ENCODE assay signal across 8 cellular contexts in the genomic region with DNA sequence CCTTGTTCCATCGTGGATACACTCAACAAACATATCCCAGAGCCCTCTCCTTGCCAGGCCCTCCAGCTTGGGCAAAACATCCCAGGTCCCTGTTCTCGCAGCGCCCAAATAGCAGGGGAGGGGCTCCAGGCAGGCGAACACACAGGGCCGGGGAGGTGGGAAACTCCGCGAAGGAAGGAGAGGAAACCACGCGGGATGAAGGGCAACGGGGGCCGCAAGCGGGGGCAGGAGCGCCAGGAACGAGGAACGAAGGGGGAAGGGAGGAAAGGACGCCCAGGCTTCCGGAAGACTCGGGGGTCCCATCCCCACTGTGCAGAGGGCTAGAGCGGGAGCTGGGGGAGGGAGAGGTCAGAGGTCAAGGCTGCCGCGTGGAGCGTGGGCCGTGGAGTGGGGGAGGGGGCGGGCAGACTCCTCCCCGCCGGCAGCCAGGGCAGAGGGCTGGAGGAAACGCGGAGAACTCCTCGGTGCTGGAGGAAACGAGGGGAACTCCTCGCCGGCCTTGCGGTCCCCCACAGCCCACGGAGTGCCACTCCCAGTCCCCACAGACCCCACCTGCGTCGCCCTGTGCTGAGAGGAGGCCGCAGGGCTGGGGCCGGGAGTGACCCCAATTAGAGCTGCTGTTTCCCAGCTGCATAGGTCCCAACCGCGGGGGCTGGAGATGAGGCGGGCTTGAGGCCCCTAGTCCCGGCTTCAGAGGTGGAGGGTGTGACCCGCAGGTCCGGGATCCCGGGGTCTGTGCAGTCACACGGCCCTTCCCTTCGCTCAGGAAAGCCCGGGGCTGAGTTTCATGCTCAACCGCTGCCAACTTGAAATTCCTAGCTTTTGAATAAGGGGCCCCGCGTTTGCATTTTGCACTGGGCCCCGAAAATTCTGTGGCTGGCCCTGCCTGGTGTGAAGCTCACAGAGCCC. TPM values are rescaled to one million over a fixed set of nuclear protein-coding genes. Genes with fewer than 3 reads are reported as not detected.
A peak's percentile ranks its signal among the peaks of the same experiment; 100 is the strongest.
DNase-seq lines count a peak whose midpoint lies in the region; TF ChIP-seq lines count a peak whose summit lies in the region.

No MANE protein-coding gene starts in this region.

- peaks cover 37% of the 10 kb centered on the region for H3K4me1 Mint-ChIP-seq in osteocyte (ENCODE audit: unreplicated experiment)

- no peaks in the 10 kb centered on the region for H3K27me3 Mint-ChIP-seq in osteocyte (ENCODE audit: unreplicated experiment)

- peaks cover 42% of the 10 kb centered on the region for H3F3A ChIP-seq in MM.1S (ENCODE audit: insufficient read depth, low read length)

- DNase-seq in CMK (ENCODE audit: low read depth) (peak; percentile 86), MM.1S (no peak), iPS DF 6.9 (ENCODE audit: low read depth, low spot score) (no peak), osteocyte (ENCODE audit: extremely low spot score, unreplicated experiment) (no peak), OCI-M1 (lab: John Stamatoyannopoulos, UW) (no peak), HCEC 1CT (no peak)
- DNase-seq in activated T-helper 9 cell treated with anti-CD3 and anti-CD28 coated beads, Interleukin-2, amount 50 U/mL, for 16 hours (ENCODE audit: low read depth): peak; percentile 52
- DNase-seq in stimulated activated CD4-positive, alpha-beta T cell treated with anti-CD3 and anti-CD28 coated beads, Interleukin-4, amount 100 ng/mL, for 1 hour: peak; percentile 72

- H3K9me3 ChIP-seq in MM.1S (replicated peaks; ENCODE audit: insufficient read depth, low read length): no peaks in the 10 kb centered on the region
- H3K9me3 ChIP-seq in iPS DF 6.9 (ENCODE audit: control insufficient read depth, insufficient read depth, low read length): no peaks in the 10 kb centered on the region

- H3K36me3 ChIP-seq in MM.1S (replicated peaks; ENCODE audit: insufficient read depth, low read length) (peaks cover 8% of the 10 kb centered on the region; the same call in 1 of the 2 replicates), iPS DF 6.9 (ENCODE audit: control insufficient read depth, insufficient read depth, low read length) (peaks cover 12% of the 10 kb centered on the region)

- H2AFZ ChIP-seq in MM.1S (ENCODE audit: low read length): peak overlapping the region; percentile 37

- H3K4me3 ChIP-seq in MM.1S (ENCODE audit: low read length) (peak overlapping the region; percentile 62), iPS DF 6.9 (ENCODE audit: low read length) (peak overlapping the region; percentile 24; the same call in 1 of the 2 replicates)

- peaks cover 35% of the 10 kb centered on the region for H3K4me1 ChIP-seq in MM.1S (ENCODE audit: low read length)
- peaks cover 5% of the 10 kb centered on the region; the same call in 1 of the 2 replicates for H3K4me1 ChIP-seq in iPS DF 6.9 (ENCODE audit: control insufficient read depth, insufficient read depth, low read length)

- peaks cover 8% of the 10 kb centered on the region; the same call in 1 of the 2 replicates for H4K20me1 ChIP-seq in MM.1S (ENCODE audit: insufficient read depth, low read length)

- H3K4me2 ChIP-seq in MM.1S (ENCODE audit: low read depth, low read length): peak overlapping the region; percentile 99

- H3K27ac Mint-ChIP-seq in osteocyte (ENCODE audit: unreplicated experiment): no peak overlapping the region

- H3K27me3 ChIP-seq in MM.1S (replicated peaks; ENCODE audit: insufficient read depth, low read length) (no peaks in the 10 kb centered on the region), iPS DF 6.9 (ENCODE audit: control insufficient read depth, insufficient read depth, low read length) (no peaks in the 10 kb centered on the region)

- H3K4me3 Mint-ChIP-seq in osteocyte (ENCODE audit: unreplicated experiment): no peak overlapping the region

- H3K36me3 Mint-ChIP-seq in osteocyte (ENCODE audit: unreplicated experiment): peaks cover 4% of the 10 kb centered on the region

- TF ChIP-seq CTCF in MM.1S (IDR thresholded peaks at IDR 0.05; ENCODE audit: low read length): no peak
- TF ChIP-seq CTCF in osteocyte (IDR thresholded peaks at IDR 0.05): no peak

- WGBS in iPS DF 6.9 (ENCODE audit: insufficient coverage, insufficient read length): no CpG with 5 or more reads among the region's 52 CpGs

- H3K9me2 ChIP-seq in MM.1S (replicated peaks; ENCODE audit: insufficient read depth, low read length): no peaks in the 10 kb centered on the region

- H3K9ac ChIP-seq in MM.1S (ENCODE audit: low read length): peak overlapping the region; percentile 73

- no peaks in the 10 kb centered on the region for H3K9me3 Mint-ChIP-seq in osteocyte (ENCODE audit: unreplicated experiment)

- peaks cover 65% of the 10 kb centered on the region for H3K79me2 ChIP-seq in MM.1S (ENCODE audit: low read length)

- H3K27ac ChIP-seq in MM.1S (ENCODE audit: low read length) (peak overlapping the region; percentile 60; the same call in 1 of the 2 replicates), iPS DF 6.9 (ENCODE audit: low read length) (no peak overlapping the region)

RNA-seq across cellular contexts. Expression of a gene that starts 1.2 kb away (rescaled TPM):
- 17.8 and 18.8 TPM in 2 replicates for total RNA-seq in osteocyte

RNA-seq across cellular contexts. Expression of a gene that starts 38.9 kb away (rescaled TPM):
- total RNA-seq in osteocyte: 24.3 and 24.7 TPM in 2 replicates

Comparison
In these comparisons a context has a peak if more than half of its experiments do, and no peak if none do; other contexts are left out.
1. DNase-seq: peak in CMK (single experiment), activated T-helper 9 cell treated with anti-CD3 and anti-CD28 coated beads, Interleukin-2, amount 50 U/mL, for 16 hours (single experiment) and stimulated activated CD4-positive, alpha-beta T cell treated with anti-CD3 and anti-CD28 coated beads, Interleukin-4, amount 100 ng/mL, for 1 hour (single experiment); none in MM.1S (single experiment), iPS DF 6.9 (single experiment), osteocyte (single experiment), OCI-M1 (single experiment) and HCEC 1CT (single experiment).